In the genomic region with DNA sequence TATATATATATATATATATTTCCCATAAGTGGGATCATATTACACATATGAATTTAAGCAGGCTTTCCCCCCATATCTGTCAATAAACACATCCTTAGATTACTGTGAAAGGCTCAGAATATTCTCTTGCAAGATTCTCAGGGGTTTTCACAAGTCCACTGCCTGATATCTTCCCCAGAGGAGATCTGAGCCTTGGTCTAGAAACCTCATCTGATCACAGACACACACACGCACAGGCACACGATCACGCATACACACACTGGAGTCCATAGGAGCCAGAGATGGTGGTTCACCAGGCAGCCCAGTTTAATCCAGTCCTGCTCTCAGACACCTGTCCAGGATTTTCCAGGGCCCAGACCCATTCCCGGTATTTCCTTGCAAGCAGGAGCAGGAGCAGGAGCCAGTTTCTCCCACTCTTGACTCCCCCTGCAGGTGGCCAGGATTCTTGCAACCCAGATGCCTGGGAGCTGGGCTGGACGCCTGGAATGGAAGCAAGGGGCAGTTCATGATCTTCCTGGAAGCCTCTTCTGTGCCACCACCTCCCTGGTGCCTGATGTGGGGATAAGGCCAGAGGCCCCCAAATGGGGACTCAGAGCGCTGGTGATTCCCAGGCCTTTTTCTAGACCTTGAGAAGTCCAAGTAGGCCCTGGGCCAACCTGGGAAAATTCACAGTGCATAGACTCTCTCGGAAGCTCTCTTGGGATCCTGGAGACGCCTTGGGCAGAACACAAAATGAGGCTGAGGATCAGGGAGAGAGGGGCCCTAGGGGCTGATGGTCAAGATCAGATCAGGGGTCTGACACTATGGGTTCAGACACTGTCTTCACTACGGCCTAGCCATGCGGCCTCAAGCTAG, we compare ENCODE assay signal across 8 cellular contexts. TPM values are rescaled to one million over a fixed set of nuclear protein-coding genes. Genes with fewer than 3 reads are reported as not detected.
A peak's percentile ranks its signal among the peaks of the same experiment; 100 is the strongest.
DNase-seq lines count a peak whose midpoint lies in the region; ATAC-seq and TF ChIP-seq lines count a peak whose summit lies in the region.

No MANE protein-coding gene starts in this region.

- H3K4me3 ChIP-seq in fibroblast of mammary gland (ENCODE audit: control insufficient read depth, low read depth, low read length) = no peak overlapping the region

- TF ChIP-seq CTCF in fibroblast of mammary gland (conservative IDR thresholded peaks at IDR 0.05; ENCODE audit: control insufficient read depth, insufficient read depth, low read depth, low read length) = peak; percentile 94

- no peak for ATAC-seq in GM21619 (IDR thresholded peaks at IDR 0.05; ENCODE audit: unreplicated experiment)
- no peak for ATAC-seq in HG03159 (IDR thresholded peaks at IDR 0.05; ENCODE audit: unreplicated experiment)

- peak; percentile 71 for DNase-seq in activated CD8-positive, alpha-beta memory T cell treated with anti-CD3 and anti-CD28 coated beads for 24 hours
- DNase-seq in activated CD8-positive, alpha-beta memory T cell treated with anti-CD3 and anti-CD28 coated beads, Interleukin-2, amount 50 U/mL, for 4 hours = no peak
- DNase-seq in NCI-H1105 treated with DMSO at 0.1 percent for 48 hours (lab: John Stamatoyannopoulos, UW) = peak; percentile 38
- peak; percentile 4 for DNase-seq in T-helper 9 cell
- DNase-seq in fibroblast of mammary gland (ENCODE audit: low read depth) = peak; percentile 69
- DNase-seq in occipital lobe (lab: John Stamatoyannopoulos, UW) = peak; percentile 22

RNA-seq across cellular contexts. Expression of a gene that starts 16.5 kb away (rescaled TPM):
- 1.9 TPM for total RNA-seq in occipital lobe

RNA-seq across cellular contexts. Expression of a gene that starts 31.2 kb away (rescaled TPM):
- total RNA-seq in occipital lobe = not detected

RNA-seq across cellular contexts. Expression of a gene that starts 39.6 kb away (rescaled TPM):
- total RNA-seq in occipital lobe = not detected

RNA-seq across cellular contexts. Expression of a gene that starts 51.4 kb away (rescaled TPM):
- total RNA-seq in occipital lobe = 0.94 TPM
